In genomic region chr12:20269352-20270067, GRCh38 we compare ENCODE assay signal across 15 cellular contexts.
DNase-seq lines count a peak whose midpoint lies in the region; ATAC-seq, FAIRE-seq and TF ChIP-seq lines count a peak whose summit lies in the region.
"Had no signal": no experiment of that assay in that cellular context is flagged by ENCODE, and none has a peak within 500 bp of the region (broad histone marks: within the 10 kb centered on the region; RNA-seq: fewer than 3 reads in every experiment).

No MANE protein-coding gene starts in this region.

- no peaks in the 10 kb centered on the region for H3K27me3 Mint-ChIP-seq in natural killer cell (ENCODE audit: low read depth in 2 of 2)

- no peak for TF ChIP-seq EP300 in A549 (IDR thresholded peaks at IDR 0.05)

- POLR2A ChIA-PET in A549 (lab: Yijun Ruan, JAX): no interaction called here

- TF ChIP-seq CTCF in A549 (IDR thresholded peaks at IDR 0.05): no peak
- TF ChIP-seq CTCF in natural killer cell (IDR thresholded peaks at IDR 0.05): no peak

- no peak for FAIRE-seq in A549 (lab: Jason Lieb, UNC)
- FAIRE-seq: D721Med, RCC 7860 had no signal

- H3K9ac ChIP-seq in rectal smooth muscle tissue (ENCODE audit: low read length): no peak overlapping the region

- no peak for TF ChIP-seq RAD21 in A549 (conservative IDR thresholded peaks at IDR 0.05 in 1 of 2, IDR thresholded peaks at IDR 0.05 in 1 of 2)

- H3K4me1 Mint-ChIP-seq in natural killer cell: no peaks in the 10 kb centered on the region

- H3K4me3 ChIP-seq in A549: no peak overlapping the region
- H3K4me3 ChIP-seq in right cardiac atrium (ENCODE audit: low read length): no peak overlapping the region
- no peak overlapping the region for H3K4me3 ChIP-seq in rectal smooth muscle tissue (ENCODE audit: low read length)

- intact Hi-C loops in right cardiac atrium (cut with DNase I) (loop anchor here in 1 of 4 donors (10.0 kb wide), 1 partner anchor 95 kb away; the partner anchor contains the start of gene PDE3A), natural killer cell (cut with micrococcal nuclease) (no loop called here)

- H3K27me3 ChIP-seq in right cardiac atrium (ENCODE audit: control insufficient read depth, insufficient read depth): no peaks in the 10 kb centered on the region
- H3K27me3 ChIP-seq in rectal smooth muscle tissue (ENCODE audit: control insufficient read depth, insufficient read depth, low read length): no peaks in the 10 kb centered on the region

- peaks cover 2 to 4% of the 10 kb centered on the region in 2 donors for H3K9me3 Mint-ChIP-seq in natural killer cell
- H3K9me3 Mint-ChIP-seq: CD8-positive, alpha-beta T cell had no signal

- DNase-seq in A549 (ENCODE audit: low read depth in 1 of 2, low spot score in 1 of 2) (peak in 1 of 2 experiments; percentile 10), SK-N-DZ (ENCODE audit: low spot score) (peak; percentile 95), right cardiac atrium (no peak), hippocampal formation (lab: John Stamatoyannopoulos, UW) (no peak), natural killer cell (no peak)
- DNase-seq in stimulated activated naive CD4-positive, alpha-beta T cell (lab: John Stamatoyannopoulos, UW): no peak
- DNase-seq: CD8-positive, alpha-beta T cell; GF-D8; NCI-H1417 treated with DMSO at 0.1 percent for 48 hours; NCI-H2029; NCI-H510A; NCI-H82 had no signal

- CTCF ChIA-PET in A549 (lab: Yijun Ruan, JAX): no interaction called here

- no peaks in the 10 kb centered on the region for H3K9me3 ChIP-seq in A549
- no peaks in the 10 kb centered on the region for H3K9me3 ChIP-seq in right cardiac atrium (ENCODE audit: control insufficient read depth, low read length)

- H3K36me3 ChIP-seq in rectal smooth muscle tissue (ENCODE audit: control insufficient read depth, insufficient read depth, low read length): no peaks in the 10 kb centered on the region

- H3K27ac Mint-ChIP-seq in natural killer cell: no peak overlapping the region
- H3K27ac Mint-ChIP-seq: CD8-positive, alpha-beta T cell had no signal

- no peak overlapping the region for H3K27ac ChIP-seq in A549
- H3K27ac ChIP-seq in right cardiac atrium (ENCODE audit: low read length): peak overlapping the region; percentile 67
- peak overlapping the region; percentile 33 for H3K27ac ChIP-seq in rectal smooth muscle tissue (ENCODE audit: low read depth, low read length)

- TF ChIP-seq POLR2A in A549 (IDR thresholded peaks at IDR 0.05; ENCODE audit: low read length): no peak

- 41% methylated on average over 5 of the region's 5 CpGs for WGBS in A549 (ENCODE audit: missing lambda C conversion rate)
- 52% methylated on average over 5 of the region's 5 CpGs for WGBS in right cardiac atrium

- H3K36me3 Mint-ChIP-seq in natural killer cell: no peaks in the 10 kb centered on the region
- H3K36me3 Mint-ChIP-seq: CD8-positive, alpha-beta T cell had no signal

- peaks cover 25% of the 10 kb centered on the region; the same call in 1 of the 3 replicates for H3K4me1 ChIP-seq in A549
- H3K4me1 ChIP-seq in right cardiac atrium (ENCODE audit: control insufficient read depth, insufficient read depth, low read length): peaks cover 2% of the 10 kb centered on the region
- peaks cover 15% of the 10 kb centered on the region for H3K4me1 ChIP-seq in rectal smooth muscle tissue (ENCODE audit: control insufficient read depth, insufficient read depth, low read length)

- no peak for ATAC-seq in A549
- ATAC-seq in right cardiac atrium: no peak
- ATAC-seq in natural killer cell: no peak
- ATAC-seq: CD8-positive, alpha-beta T cell had no signal

- no peak overlapping the region for H3K4me3 Mint-ChIP-seq in natural killer cell
- H3K4me3 Mint-ChIP-seq: CD8-positive, alpha-beta T cell had no signal

- 0 out of 3 replicates have a peak overlapping the region, but pooled peaks have one; percentile 10 for H3K4me2 ChIP-seq in A549

TF ChIP-seq in A549, 52 proteins besides CTCF, POLR2A, EP300 and RAD21:
- TF ChIP-seq REST (IDR thresholded peaks at IDR 0.05) (no peak), EHF (CRISPR knock-in tag; IDR thresholded peaks at IDR 0.05) (no peak)

Comparison
In these comparisons a context has a peak if more than half of its experiments do, and no peak if none do; other contexts are left out.
1. H3K27ac ChIP-seq: peak in right cardiac atrium (single experiment) and rectal smooth muscle tissue (single experiment); none in A549 (0 of 2).